In the genomic region with DNA sequence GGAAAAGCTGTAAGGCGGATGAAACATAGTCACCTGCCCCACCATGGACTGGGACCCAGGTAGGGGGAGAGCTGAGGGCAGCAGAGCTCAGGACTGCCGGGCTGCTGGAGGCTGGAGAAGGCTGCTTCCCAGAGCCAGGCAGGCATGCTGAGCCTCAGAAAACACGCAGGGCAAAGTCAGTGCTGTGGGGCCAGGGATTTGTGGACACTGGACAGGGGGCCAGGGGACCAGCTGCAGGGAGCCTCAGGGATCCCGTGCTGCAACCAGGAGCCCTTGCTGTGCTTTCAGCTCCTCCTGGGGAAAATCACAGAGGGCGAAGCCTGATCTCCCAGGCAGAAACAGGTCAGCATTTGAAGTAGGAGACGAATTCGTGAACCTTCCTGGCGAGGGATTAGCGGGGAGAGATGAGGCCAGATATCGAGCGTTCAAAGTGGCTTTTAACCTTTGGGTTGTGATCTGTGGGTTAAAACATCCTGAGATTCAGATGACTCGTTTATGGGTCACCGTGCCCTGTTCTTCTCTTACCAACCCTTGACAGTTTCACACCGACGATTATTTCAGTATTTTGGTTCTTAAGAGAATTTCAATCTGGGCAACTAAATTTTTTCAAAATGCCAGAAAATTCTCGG, we compare ENCODE assay signal across 23 cellular contexts.
DNase-seq lines count a peak whose midpoint lies in the region; ATAC-seq, FAIRE-seq and TF ChIP-seq lines count a peak whose summit lies in the region.
"Had no signal": no experiment of that assay in that cellular context is flagged by ENCODE, and none has a peak within 500 bp of the region (broad histone marks: within the 10 kb centered on the region; RNA-seq: fewer than 3 reads in every experiment).

No MANE protein-coding gene starts in this region.

- H3K36me3 Mint-ChIP-seq in activated CD4-positive, alpha-beta T cell treated with anti-CD3 and anti-CD28 coated beads for 36 hours (ENCODE audit: low read depth) = no peaks in the 10 kb centered on the region
- no peaks in the 10 kb centered on the region for H3K36me3 Mint-ChIP-seq in chondrocyte (ENCODE audit: low read depth)
- no peaks in the 10 kb centered on the region for H3K36me3 Mint-ChIP-seq in activated T-cell treated with anti-CD3 and anti-CD28 coated beads, Interleukin-2, amount 50 U/mL, for 24 hours (ENCODE audit: low read depth)
- H3K36me3 Mint-ChIP-seq: CD4-positive, CD25-positive, alpha-beta regulatory T cell had no signal

- peak overlapping the region; percentile 51 to 68; a peak in 4 of 6 replicates for H3K27ac ChIP-seq in A549
- H3K27ac ChIP-seq: 22Rv1, GM23248, Peyer's patch had no signal

- intact Hi-C loops in activated CD4-positive, alpha-beta T cell treated with anti-CD3 and anti-CD28 coated beads for 36 hours (cut with DNase I, micrococcal nuclease) = no loop called here

- no peak for DNase-seq in activated CD4-positive, alpha-beta T cell treated with anti-CD3 and anti-CD28 coated beads for 36 hours
- no peak for DNase-seq in activated CD4-positive, alpha-beta T cell treated with anti-CD3 and anti-CD28 coated beads, Interleukin-2, amount 50 U/mL, for 4 hours
- no peak for DNase-seq in A549 (ENCODE audit: low read depth in 1 of 2, low spot score in 1 of 2)
- DNase-seq in chondrocyte (ENCODE audit: low spot score) = peak; percentile 47
- DNase-seq in renal cortical epithelial cell (ENCODE audit: low read depth) = peak; percentile 8
- DNase-seq in activated T-cell treated with anti-CD3 and anti-CD28 coated beads, Interleukin-2, amount 50 U/mL, for 24 hours = no peak
- no peak for DNase-seq in NCI-H2196 (lab: John Stamatoyannopoulos, UW; ENCODE audit: unreplicated experiment)
- DNase-seq: CD4-positive, CD25-positive, alpha-beta regulatory T cell; DMS153; GM23248; H7; Karpas-422; MV-4-11; NCI-H1417; NCI-H1694; NCI-H2029 treated with DMSO at 0.1 percent for 48 hours; NCI-H2227 treated with DMSO at 0.1 percent for 48 hours; NCI-H526 treated with DMSO at 0.1 percent for 48 hours; Peyer's patch; SK-N-SH had no signal

- no peak overlapping the region for H3K4me3 ChIP-seq in A549
- H3K4me3 ChIP-seq: GM23248, Peyer's patch had no signal

- no peak for ATAC-seq in activated CD4-positive, alpha-beta T cell treated with anti-CD3 and anti-CD28 coated beads for 36 hours
- no peak for ATAC-seq in A549
- ATAC-seq in GM19467 (IDR thresholded peaks at IDR 0.05; ENCODE audit: unreplicated experiment) = no peak

- peaks cover 6% of the 10 kb centered on the region for H3K27me3 Mint-ChIP-seq in activated CD4-positive, alpha-beta T cell treated with anti-CD3 and anti-CD28 coated beads for 36 hours
- peaks cover 22% of the 10 kb centered on the region for H3K27me3 Mint-ChIP-seq in chondrocyte (ENCODE audit: low read depth)
- peaks cover 6% of the 10 kb centered on the region for H3K27me3 Mint-ChIP-seq in activated T-cell treated with anti-CD3 and anti-CD28 coated beads, Interleukin-2, amount 50 U/mL, for 24 hours
- H3K27me3 Mint-ChIP-seq: CD4-positive, CD25-positive, alpha-beta regulatory T cell had no signal

- no peaks in the 10 kb centered on the region for H3K9me3 Mint-ChIP-seq in activated CD4-positive, alpha-beta T cell treated with anti-CD3 and anti-CD28 coated beads for 36 hours (ENCODE audit: low read depth)
- H3K9me3 Mint-ChIP-seq in chondrocyte (ENCODE audit: low read depth) = peaks cover 10% of the 10 kb centered on the region
- H3K9me3 Mint-ChIP-seq in activated T-cell treated with anti-CD3 and anti-CD28 coated beads, Interleukin-2, amount 50 U/mL, for 24 hours = no peaks in the 10 kb centered on the region

- H3K4me1 ChIP-seq in A549 = peaks cover 22% of the 10 kb centered on the region
- H3K4me1 ChIP-seq: Peyer's patch had no signal

- CTCF ChIA-PET in activated CD4-positive, alpha-beta T cell treated with anti-CD3 and anti-CD28 coated beads for 36 hours (lab: Charles Lee) = interaction anchor here (0.5 kb wide), 1 partner anchor 200 kb away, joined by 3 read pairs; no protein-coding TSS in a partner anchor
- CTCF ChIA-PET in A549 (lab: Yijun Ruan, JAX) = interaction anchor here (0.8 kb wide), 1 partner anchor 76 kb away, joined by 3 read pairs; no protein-coding TSS in a partner anchor

- TF ChIP-seq EP300 in A549 (IDR thresholded peaks at IDR 0.05) = no peak

- peaks cover 20% of the 10 kb centered on the region; the same call in 2 of the 3 replicates for H3K9me3 ChIP-seq in A549

- TF ChIP-seq CTCF in A549 (IDR thresholded peaks at IDR 0.05) = no peak
- TF ChIP-seq CTCF in chondrocyte (IDR thresholded peaks at IDR 0.05) = no peak

- TF ChIP-seq POLR2A in A549 (IDR thresholded peaks at IDR 0.05; ENCODE audit: low read length) = no peak

- H3K27ac Mint-ChIP-seq in activated CD4-positive, alpha-beta T cell treated with anti-CD3 and anti-CD28 coated beads for 36 hours = peak overlapping the region; percentile 12
- H3K27ac Mint-ChIP-seq in chondrocyte (ENCODE audit: unreplicated experiment) = no peak overlapping the region
- no peak overlapping the region for H3K27ac Mint-ChIP-seq in activated T-cell treated with anti-CD3 and anti-CD28 coated beads, Interleukin-2, amount 50 U/mL, for 24 hours
- H3K27ac Mint-ChIP-seq: CD4-positive, CD25-positive, alpha-beta regulatory T cell had no signal

- POLR2A ChIA-PET in activated CD4-positive, alpha-beta T cell treated with anti-CD3 and anti-CD28 coated beads for 36 hours (lab: Charles Lee) = no interaction called here
- POLR2A ChIA-PET in A549 (lab: Yijun Ruan, JAX) = no interaction called here

- TF ChIP-seq RAD21 in A549 (conservative IDR thresholded peaks at IDR 0.05 in 1 of 2, IDR thresholded peaks at IDR 0.05 in 1 of 2) = no peak

- 82% methylated on average over 16 of the region's 16 CpGs for WGBS in A549 (ENCODE audit: missing lambda C conversion rate)

- FAIRE-seq in A549 (lab: Jason Lieb, UNC) = no peak
- FAIRE-seq: GM18507 had no signal

- no peaks in the 10 kb centered on the region for H3K4me1 Mint-ChIP-seq in activated CD4-positive, alpha-beta T cell treated with anti-CD3 and anti-CD28 coated beads for 36 hours
- no peaks in the 10 kb centered on the region for H3K4me1 Mint-ChIP-seq in chondrocyte (ENCODE audit: low read depth)
- no peaks in the 10 kb centered on the region for H3K4me1 Mint-ChIP-seq in activated T-cell treated with anti-CD3 and anti-CD28 coated beads, Interleukin-2, amount 50 U/mL, for 24 hours (ENCODE audit: low read depth)
- H3K4me1 Mint-ChIP-seq: CD4-positive, CD25-positive, alpha-beta regulatory T cell had no signal

- no peak overlapping the region for H3K4me3 Mint-ChIP-seq in activated CD4-positive, alpha-beta T cell treated with anti-CD3 and anti-CD28 coated beads for 36 hours
- no peak overlapping the region for H3K4me3 Mint-ChIP-seq in chondrocyte (ENCODE audit: unreplicated experiment)
- H3K4me3 Mint-ChIP-seq in activated T-cell treated with anti-CD3 and anti-CD28 coated beads, Interleukin-2, amount 50 U/mL, for 24 hours = no peak overlapping the region

- no peak overlapping the region for H3K4me2 ChIP-seq in A549
- H3K4me2 ChIP-seq: SK-N-SH had no signal

TF ChIP-seq in A549, 52 proteins besides CTCF, POLR2A, EP300 and RAD21 (continues in another document):
- no peak for TF ChIP-seq EHMT2 (IDR thresholded peaks at IDR 0.05; ENCODE audit: low read depth)
- no peak for TF ChIP-seq HMGXB4 (CRISPR knock-in tag; IDR thresholded peaks at IDR 0.05; ENCODE audit: borderline replicate concordance)
- TF ChIP-seq ZC3H11A (IDR thresholded peaks at IDR 0.05) = no peak
- no peak for TF ChIP-seq KDM5A (IDR thresholded peaks at IDR 0.05)
- TF ChIP-seq, protein P1, sequence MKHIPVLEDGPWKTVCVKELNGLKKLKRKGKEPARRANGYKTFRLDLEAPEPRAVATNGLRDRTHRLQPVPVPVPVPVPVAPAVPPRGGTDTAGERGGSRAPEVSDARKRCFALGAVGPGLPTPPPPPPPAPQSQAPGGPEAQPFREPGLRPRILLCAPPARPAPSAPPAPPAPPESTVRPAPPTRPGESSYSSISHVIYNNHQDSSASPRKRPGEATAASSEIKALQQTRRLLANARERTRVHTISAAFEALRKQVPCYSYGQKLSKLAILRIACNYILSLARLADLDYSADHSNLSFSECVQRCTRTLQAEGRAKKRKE (CRISPR knock-in tag; IDR thresholded peaks at IDR 0.05; ENCODE audit: low read depth) = no peak
- TF ChIP-seq CEBPB (IDR thresholded peaks at IDR 0.05) = no peak
- TF ChIP-seq FOSB (CRISPR knock-in tag; IDR thresholded peaks at IDR 0.05) = no peak
- TF ChIP-seq RARB (CRISPR knock-in tag; IDR thresholded peaks at IDR 0.05) = no peak
- TF ChIP-seq MAFK (IDR thresholded peaks at IDR 0.05; ENCODE audit: partially characterized antibody) = no peak
- no peak for TF ChIP-seq ESRRA (IDR thresholded peaks at IDR 0.05; ENCODE audit: borderline replicate concordance, low read length)
- no peak for TF ChIP-seq JUN (IDR thresholded peaks at IDR 0.05)
- TF ChIP-seq NPAS2 (CRISPR knock-in tag; IDR thresholded peaks at IDR 0.05; ENCODE audit: borderline replicate concordance) = no peak
- no peak for TF ChIP-seq BHLHE40 (IDR thresholded peaks at IDR 0.05; ENCODE audit: low read depth, low read length)
- TF ChIP-seq HES2 (IDR thresholded peaks at IDR 0.05) = no peak
- no peak for TF ChIP-seq CHD2 (IDR thresholded peaks at IDR 0.05; ENCODE audit: low read length, partially characterized antibody)
- TF ChIP-seq HEYL (CRISPR knock-in tag; IDR thresholded peaks at IDR 0.05) = no peak

Comparison
In these comparisons a context has a peak if more than half of its experiments do, and no peak if none do; other contexts are left out.
1. DNase-seq: peak in chondrocyte (single experiment) and renal cortical epithelial cell (single experiment); none in activated CD4-positive, alpha-beta T cell treated with anti-CD3 and anti-CD28 coated beads for 36 hours (single experiment), activated CD4-positive, alpha-beta T cell treated with anti-CD3 and anti-CD28 coated beads, Interleukin-2, amount 50 U/mL, for 4 hours (0 of 2), A549 (0 of 2), activated T-cell treated with anti-CD3 and anti-CD28 coated beads, Interleukin-2, amount 50 U/mL, for 24 hours (single experiment) and NCI-H2196 (single experiment).